In genomic region chr3:197952440-197952839, GRCh38 we compare ENCODE assay signal across 12 cellular contexts. TPM values are rescaled to one million over a fixed set of nuclear protein-coding genes. Genes with fewer than 3 reads are reported as not detected.
DNase-seq lines count a peak whose midpoint lies in the region; ATAC-seq and TF ChIP-seq lines count a peak whose summit lies in the region.
"Had no signal": no experiment of that assay in that cellular context is flagged by ENCODE, and none has a peak within 500 bp of the region (broad histone marks: within the 10 kb centered on the region; RNA-seq: fewer than 3 reads in every experiment).

No MANE protein-coding gene starts in this region.

- H3K9me3 Mint-ChIP-seq in activated CD8-positive, alpha-beta memory T cell treated with anti-CD3 and anti-CD28 coated beads, Interleukin-2, amount 10 ng/mL, durations not matched to agents 7 days and 5 days (ENCODE audit: low read depth), result no peaks in the 10 kb centered on the region
- no peaks in the 10 kb centered on the region for H3K9me3 Mint-ChIP-seq in chondrocyte (ENCODE audit: low read depth)

- no peak overlapping the region for H2BK5ac ChIP-seq in trophoblast cell (ENCODE audit: low read depth, low read length, poor library complexity)

- peak overlapping the region; percentile 52 for H3K4ac ChIP-seq in trophoblast cell (ENCODE audit: low read depth, low read length)

- no peak overlapping the region for H2BK12ac ChIP-seq in trophoblast cell (ENCODE audit: low read length)

- no peak overlapping the region for H4K12ac ChIP-seq in trophoblast cell (ENCODE audit: low read depth, low read length)

- H4K8ac ChIP-seq in trophoblast cell (ENCODE audit: low read depth, low read length), result no peak overlapping the region

- no peak overlapping the region for H2BK120ac ChIP-seq in trophoblast cell (ENCODE audit: insufficient read depth, low read length, poor library complexity)

- peaks cover 73% of the 10 kb centered on the region for H3K36me3 ChIP-seq in OCI-LY7 (ENCODE audit: insufficient read depth, low read length)
- H3K36me3 ChIP-seq in trophoblast cell (ENCODE audit: control insufficient read depth in 1 of 2, insufficient read depth in 2 of 2, low read length in 2 of 2), result peaks cover 36 to 43% of the 10 kb centered on the region in 2 experiments

- H3K4me2 ChIP-seq in OCI-LY7 (ENCODE audit: low read length) (peak overlapping the region; percentile 77), trophoblast cell (ENCODE audit: low read length) (no peak overlapping the region)

- intact Hi-C loops in OCI-LY7 (cut with micrococcal nuclease; ENCODE audit: unreplicated experiment), result no loop called here

- peaks cover 58% of the 10 kb centered on the region for H3K36me3 Mint-ChIP-seq in activated CD8-positive, alpha-beta memory T cell treated with anti-CD3 and anti-CD28 coated beads, Interleukin-2, amount 10 ng/mL, durations not matched to agents 7 days and 5 days
- H3K36me3 Mint-ChIP-seq in chondrocyte (ENCODE audit: low read depth), result peaks cover 35% of the 10 kb centered on the region

- no peak overlapping the region for H2AK5ac ChIP-seq in trophoblast cell (ENCODE audit: low read length)

- H3K9me3 ChIP-seq in OCI-LY7 (ENCODE audit: low read length), result no peaks in the 10 kb centered on the region
- no peaks in the 10 kb centered on the region for H3K9me3 ChIP-seq in trophoblast cell (ENCODE audit: insufficient read depth, low read depth, low read length)
- H3K9me3 ChIP-seq: gastrocnemius medialis had no signal

- H3K4me1 ChIP-seq in OCI-LY7 (ENCODE audit: insufficient read depth, low read length, poor library complexity, severe bottlenecking) (peaks cover 39% of the 10 kb centered on the region), trophoblast cell (ENCODE audit: control insufficient read depth in 1 of 2, insufficient read depth in 2 of 2, low read length in 2 of 2) (peaks cover 0 to 8% of the 10 kb centered on the region in 2 experiments)

- WGBS in trophoblast cell (ENCODE audit: extremely low coverage, insufficient coverage, insufficient read length), result no CpG with 5 or more reads among the region's 9 CpGs

- H4K91ac ChIP-seq in trophoblast cell (ENCODE audit: low read depth, low read length), result no peak overlapping the region

- H3K79me2 ChIP-seq in OCI-LY7 (ENCODE audit: insufficient read depth, low read depth, low read length) (peaks cover 50% of the 10 kb centered on the region), trophoblast cell (ENCODE audit: control insufficient read depth, insufficient read depth, low read length, poor library complexity) (peaks cover 9% of the 10 kb centered on the region)

- DNase-seq in activated CD8-positive, alpha-beta memory T cell treated with anti-CD3 and anti-CD28 coated beads, Interleukin-2, amount 10 ng/mL, durations not matched to agents 7 days and 5 days, result no peak
- DNase-seq in activated CD8-positive, alpha-beta memory T cell treated with anti-CD3 and anti-CD28 coated beads for 24 hours, result no peak
- DNase-seq in OCI-LY7 (ENCODE audit: low spot score) (no peak), chondrocyte (ENCODE audit: low spot score) (no peak), trophoblast cell (no peak), SIG-M5 (lab: John Stamatoyannopoulos, UW) (no peak), dermis blood vessel endothelial cell (no peak)
- no peak for DNase-seq in stimulated activated naive CD4-positive, alpha-beta T cell (lab: John Stamatoyannopoulos, UW)
- DNase-seq: gastrocnemius medialis, MM.1S, NCI-H526 treated with DMSO at 0.1 percent for 48 hours, retina had no signal

- CTCF ChIA-PET in activated CD8-positive, alpha-beta memory T cell treated with anti-CD3 and anti-CD28 coated beads, Interleukin-2, amount 10 ng/mL, durations not matched to agents 7 days and 5 days (lab: Charles Lee), result interaction anchor here (1.3 kb wide), 1 partner anchor 47 kb away, joined by 7 read pairs; no protein-coding TSS in a partner anchor
- CTCF ChIA-PET in OCI-LY7 (lab: Charles Lee; ENCODE audit: unreplicated experiment), result no interaction called here

- H3K23ac ChIP-seq in trophoblast cell (ENCODE audit: low read length), result no peak overlapping the region

- BruUV-seq in OCI-LY7 (replicated peaks; lab: Mats Ljungman, UMichigan), result no TSS peak

- peaks cover 51% of the 10 kb centered on the region for H3K4me1 Mint-ChIP-seq in activated CD8-positive, alpha-beta memory T cell treated with anti-CD3 and anti-CD28 coated beads, Interleukin-2, amount 10 ng/mL, durations not matched to agents 7 days and 5 days
- peaks cover 56% of the 10 kb centered on the region for H3K4me1 Mint-ChIP-seq in chondrocyte (ENCODE audit: low read depth)

- no peaks in the 10 kb centered on the region for H3K27me3 ChIP-seq in trophoblast cell (ENCODE audit: insufficient read depth, low read length)
- H3K27me3 ChIP-seq: gastrocnemius medialis had no signal

- H3K14ac ChIP-seq in trophoblast cell (ENCODE audit: low read length), result no peak overlapping the region

- peak overlapping the region; percentile 26 for H3K4me3 Mint-ChIP-seq in activated CD8-positive, alpha-beta memory T cell treated with anti-CD3 and anti-CD28 coated beads, Interleukin-2, amount 10 ng/mL, durations not matched to agents 7 days and 5 days
- peak overlapping the region; percentile 44 for H3K4me3 Mint-ChIP-seq in chondrocyte (ENCODE audit: unreplicated experiment)

- H3K9me2 ChIP-seq in OCI-LY7 (ENCODE audit: insufficient read depth, low read length), result no peaks in the 10 kb centered on the region

- H3K4me3 ChIP-seq in OCI-LY7 (ENCODE audit: low read depth, low read length, poor library complexity, severe bottlenecking), result peak overlapping the region; percentile 84
- no peak overlapping the region for H3K4me3 ChIP-seq in trophoblast cell (ENCODE audit: low read depth, low read length)
- H3K4me3 ChIP-seq: gastrocnemius medialis had no signal

- H4K20me1 ChIP-seq in OCI-LY7 (ENCODE audit: insufficient read depth, low read length), result peaks cover 31% of the 10 kb centered on the region

- no peak overlapping the region for H3K27ac ChIP-seq in OCI-LY7 (ENCODE audit: low read depth, low read length, poor library complexity, severe bottlenecking)
- H3K27ac ChIP-seq in trophoblast cell (ENCODE audit: low read depth, low read length), result no peak overlapping the region

- H3K79me1 ChIP-seq in trophoblast cell (ENCODE audit: low read length), result peaks cover 7% of the 10 kb centered on the region

- no peaks in the 10 kb centered on the region for H3K27me3 Mint-ChIP-seq in activated CD8-positive, alpha-beta memory T cell treated with anti-CD3 and anti-CD28 coated beads, Interleukin-2, amount 10 ng/mL, durations not matched to agents 7 days and 5 days
- H3K27me3 Mint-ChIP-seq in chondrocyte (ENCODE audit: low read depth), result no peaks in the 10 kb centered on the region

- ATAC-seq in activated CD8-positive, alpha-beta memory T cell treated with anti-CD3 and anti-CD28 coated beads, Interleukin-2, amount 10 ng/mL, durations not matched to agents 7 days and 5 days, result no peak
- ATAC-seq: gastrocnemius medialis had no signal

- H2AFZ ChIP-seq in OCI-LY7 (ENCODE audit: low read length), result no peak overlapping the region
- H2AFZ ChIP-seq in trophoblast cell (ENCODE audit: insufficient read depth, low read length, poor library complexity), result no peak overlapping the region

- TF ChIP-seq CTCF in OCI-LY7 (conservative IDR thresholded peaks at IDR 0.05; ENCODE audit: low read length) (no peak), chondrocyte (IDR thresholded peaks at IDR 0.05) (no peak)

- peak overlapping the region; percentile 60 for H3K27ac Mint-ChIP-seq in activated CD8-positive, alpha-beta memory T cell treated with anti-CD3 and anti-CD28 coated beads, Interleukin-2, amount 10 ng/mL, durations not matched to agents 7 days and 5 days
- H3K27ac Mint-ChIP-seq in chondrocyte (ENCODE audit: unreplicated experiment), result peak overlapping the region; percentile 34

- H3K18ac ChIP-seq in trophoblast cell (ENCODE audit: low read length), result no peak overlapping the region

- no peak overlapping the region for H3K9ac ChIP-seq in trophoblast cell (ENCODE audit: low read length)

- POLR2A ChIA-PET in OCI-LY7 (lab: Charles Lee), result no interaction called here

RNA-seq across cellular contexts. Expression of gene RPL35A, which starts 2.5 kb away (rescaled TPM):
- total RNA-seq in activated CD8-positive, alpha-beta memory T cell treated with anti-CD3 and anti-CD28 coated beads, Interleukin-2, amount 10 ng/mL, durations not matched to agents 7 days and 5 days, result 100 to 1,000 TPM; 803 to 912 TPM
- total RNA-seq in OCI-LY7 (2014; rRNA removed; shearing (Covaris generic)), result 846 and 968 TPM in 2 replicates
- total RNA-seq in OCI-LY7 (2022) (1,146 and 1,184 TPM in 2 replicates), chondrocyte (657 to 708 TPM (median 675 TPM) in 3 replicates), dermis blood vessel endothelial cell (417 and 678 TPM in 2 replicates)
- polyA plus RNA-seq in trophoblast cell (2013), result 2,548 and 2,659 TPM in 2 replicates

RNA-seq across cellular contexts. Expression of gene LMLN, which starts 7.6 kb away (rescaled TPM):
- 1 to 10 TPM; 1.5 to 1.7 TPM for total RNA-seq in activated CD8-positive, alpha-beta memory T cell treated with anti-CD3 and anti-CD28 coated beads, Interleukin-2, amount 10 ng/mL, durations not matched to agents 7 days and 5 days
- 0.50 and 3.7 TPM in 2 replicates for total RNA-seq in OCI-LY7 (2014; rRNA removed; shearing (Covaris generic))
- total RNA-seq in OCI-LY7 (2022), result 6.2 and 7.1 TPM in 2 replicates
- 7.0 to 11.4 TPM (median 7.7 TPM) in 3 replicates for total RNA-seq in chondrocyte
- polyA plus RNA-seq in trophoblast cell (2013), result 1.7 and 1.8 TPM in 2 replicates
- 2.0 and 3.2 TPM in 2 replicates for total RNA-seq in dermis blood vessel endothelial cell
